Comparison of ENCODE assay signal across 23 cellular contexts in genomic region chr4:173247316-173247715, GRCh38.
A peak's percentile ranks its signal among the peaks of the same experiment; 100 is the strongest.
DNase-seq lines count a peak whose midpoint lies in the region; ATAC-seq and TF ChIP-seq lines count a peak whose summit lies in the region.
"Had no signal": no experiment of that assay in that cellular context is flagged by ENCODE, and none has a peak within 500 bp of the region (broad histone marks: within the 10 kb centered on the region; RNA-seq: fewer than 3 reads in every experiment).

No MANE protein-coding gene starts in this region.

- no peak for TF ChIP-seq POLR2A in uterus (IDR thresholded peaks at IDR 0.05)
- no peak for TF ChIP-seq POLR2A in tibial nerve (IDR thresholded peaks at IDR 0.05)

- intact Hi-C loops in uterus (cut with DNase I; ENCODE audit: low total_unique reads) = no loop called here

- POLR2A ChIA-PET in GM10248 (lab: Yijun Ruan, JAX) = no interaction called here

- H3K27ac ChIP-seq in SJCRH30 (peak overlapping the region; percentile 97), uterus (no peak overlapping the region), tibial nerve (no peak overlapping the region)
- H3K27ac ChIP-seq: suprapubic skin had no signal

- in situ Hi-C loops in G401 (cut with HindIII; ENCODE audit: low sequenced_read_pairs) = no loop called here

- H3K27me3 ChIP-seq in SJCRH30 (no peaks in the 10 kb centered on the region), uterus (no peaks in the 10 kb centered on the region), tibial nerve (no peaks in the 10 kb centered on the region)
- H3K27me3 ChIP-seq: suprapubic skin had no signal

- WGBS in tibial nerve, 2 donors = 69 to 71% methylated on average over 5 of the region's 5 CpGs

- peaks cover 8 to 11% of the 10 kb centered on the region in 2 donors for H3K36me3 Mint-ChIP-seq in naive B cell

- TF ChIP-seq EP300 in tibial nerve (IDR thresholded peaks at IDR 0.05) = no peak

- no peak for ATAC-seq in naive B cell (ENCODE audit: low read depth in 2 of 2)
- ATAC-seq: CD8-positive, alpha-beta T cell; esophagus mucosa; left lobe of liver; sciatic nerve had no signal

- peak overlapping the region; percentile 35 for H3K4me3 ChIP-seq in SJCRH30
- H3K4me3 ChIP-seq in uterus = no peak overlapping the region
- H3K4me3 ChIP-seq in tibial nerve = no peak overlapping the region
- H3K4me3 ChIP-seq: suprapubic skin had no signal

- H3K4me1 ChIP-seq in SJCRH30 (peaks cover 50% of the 10 kb centered on the region), uterus (peaks cover 0 to 14% of the 10 kb centered on the region in 2 donors), tibial nerve (peaks cover 0 to 11% (median 3%) of the 10 kb centered on the region in 4 donors)

- H3K9me3 ChIP-seq in SJCRH30 (replicated peaks) = no peaks in the 10 kb centered on the region
- H3K9me3 ChIP-seq in uterus = no peaks in the 10 kb centered on the region
- H3K9me3 ChIP-seq in tibial nerve = no peaks in the 10 kb centered on the region
- H3K9me3 ChIP-seq: suprapubic skin had no signal

- TF ChIP-seq CTCF in uterus (IDR thresholded peaks at IDR 0.05) (no peak), tibial nerve (IDR thresholded peaks at IDR 0.05) (no peak), GM10248 (IDR thresholded peaks at IDR 0.05; ENCODE audit: control extremely low read depth, extremely low read depth, low read depth, missing control alignments) (no peak)

- DNase-seq in G401 (ENCODE audit: low spot score) (peak; percentile 97), NCI-H2081 (lab: John Stamatoyannopoulos, UW) (peak; percentile 40 to 65), SJCRH30 (peak; percentile 48 to 64), naive B cell (no peak), middle frontal gyrus (ENCODE audit: extremely low spot score, low spot score) (no peak), uterus (no peak), tibial nerve (ENCODE audit: low spot score in 2 of 2) (no peak), GM10248 (ENCODE audit: extremely low spot score) (no peak)
- DNase-seq: activated B cell treated with CpG ODN at 0.5 μM for 24 hours; activated CD4-positive, alpha-beta memory T cell treated with anti-CD3 and anti-CD28 coated beads, Interleukin-2, amount 10 ng/mL, durations not matched to agents 7 days and 5 days; activated naive CD4-positive, alpha-beta T cell; activated T-cell treated with anti-CD3 and anti-CD28 coated beads, Interleukin-2, amount 50 U/mL, for 1 hour; CD8-positive, alpha-beta T cell; DMS79 treated with DMSO at 0.1 percent for 48 hours; effector CD8-positive, alpha-beta T cell; NCI-H748 treated with DMSO at 0.1 percent for 48 hours; T-helper 2 cell had no signal

- no peaks in the 10 kb centered on the region for H3K9me3 Mint-ChIP-seq in naive B cell
- H3K9me3 Mint-ChIP-seq: activated B cell treated with CpG ODN at 0.5 μM for 24 hours; activated CD4-positive, alpha-beta memory T cell treated with anti-CD3 and anti-CD28 coated beads, Interleukin-2, amount 10 ng/mL, durations not matched to agents 7 days and 5 days; CD8-positive, alpha-beta T cell; central memory CD8-positive, alpha-beta T cell had no signal

- H3K36me3 ChIP-seq in SJCRH30 = no peaks in the 10 kb centered on the region
- no peaks in the 10 kb centered on the region for H3K36me3 ChIP-seq in uterus
- no peaks in the 10 kb centered on the region for H3K36me3 ChIP-seq in tibial nerve
- H3K36me3 ChIP-seq: suprapubic skin had no signal

- H3K27ac Mint-ChIP-seq in naive B cell = peak overlapping the region in 3 of 6 donors; percentile 21 to 79 (median 52)
- H3K27ac Mint-ChIP-seq: activated B cell treated with CpG ODN at 0.5 μM for 24 hours; activated CD4-positive, alpha-beta memory T cell treated with anti-CD3 and anti-CD28 coated beads, Interleukin-2, amount 10 ng/mL, durations not matched to agents 7 days and 5 days; CD8-positive, alpha-beta T cell had no signal

- peak overlapping the region in 6 of 8 donors; percentile 2 to 62 (median 24) for H3K4me3 Mint-ChIP-seq in naive B cell
- H3K4me3 Mint-ChIP-seq: activated CD4-positive, alpha-beta memory T cell treated with anti-CD3 and anti-CD28 coated beads, Interleukin-2, amount 10 ng/mL, durations not matched to agents 7 days and 5 days; CD8-positive, alpha-beta T cell; central memory CD8-positive, alpha-beta T cell; nephron had no signal

- H3K4me1 Mint-ChIP-seq in naive B cell = peaks cover 45 to 66% (median 64%) of the 10 kb centered on the region in 3 donors

- no peaks in the 10 kb centered on the region for H3K27me3 Mint-ChIP-seq in naive B cell
- H3K27me3 Mint-ChIP-seq: activated B cell treated with CpG ODN at 0.5 μM for 24 hours; activated CD4-positive, alpha-beta memory T cell treated with anti-CD3 and anti-CD28 coated beads, Interleukin-2, amount 10 ng/mL, durations not matched to agents 7 days and 5 days; central memory CD8-positive, alpha-beta T cell had no signal

- CTCF ChIA-PET in GM10248 (lab: Yijun Ruan, JAX) = interaction anchor here (1.3 to 3.5 kb wide), 3 partner anchors 9 to 234 kb away, joined by 5 to 33 read pairs (median 6); no protein-coding TSS in a partner anchor

Comparison
In these comparisons a context has a peak if more than half of its experiments do, and no peak if none do; other contexts are left out.
1. DNase-seq: peak in G401 (single experiment), NCI-H2081 (2 of 2) and SJCRH30 (2 of 2); none in naive B cell (single experiment), middle frontal gyrus (single experiment), uterus (0 of 2), tibial nerve (0 of 2) and GM10248 (single experiment).